ENCODE assay signal across 14 cellular contexts in genomic region chr5:124724357-124725039, GRCh38. TPM values are rescaled to one million over a fixed set of nuclear protein-coding genes. Genes with fewer than 3 reads are reported as not detected.
A peak's percentile ranks its signal among the peaks of the same experiment; 100 is the strongest.
DNase-seq lines count a peak whose midpoint lies in the region; ATAC-seq and TF ChIP-seq lines count a peak whose summit lies in the region.
"Had no signal": no experiment of that assay in that cellular context is flagged by ENCODE, and none has a peak within 500 bp of the region (broad histone marks: within the 10 kb centered on the region; RNA-seq: fewer than 3 reads in every experiment).

No MANE protein-coding gene starts in this region.

- H3K27me3 Mint-ChIP-seq in endodermal cell (ENCODE audit: insufficient read depth) = no peaks in the 10 kb centered on the region
- H3K27me3 Mint-ChIP-seq in stimulated activated naive CD8-positive, alpha-beta T cell treated with anti-CD3 and anti-CD28 coated beads, Interleukin-15, amount 100 ng/mL, for 72 hours = peaks cover under 1% of the 10 kb centered on the region
- H3K27me3 Mint-ChIP-seq in activated T-cell treated with anti-CD3 and anti-CD28 coated beads, Interleukin-2, amount 50 U/mL, for 24 hours = peaks cover 2% of the 10 kb centered on the region

- H3K36me3 Mint-ChIP-seq in endodermal cell (ENCODE audit: low read depth) = peaks cover 20% of the 10 kb centered on the region
- no peaks in the 10 kb centered on the region for H3K36me3 Mint-ChIP-seq in activated T-cell treated with anti-CD3 and anti-CD28 coated beads, Interleukin-2, amount 50 U/mL, for 24 hours (ENCODE audit: low read depth)

- peaks cover 21% of the 10 kb centered on the region for H3K4me1 ChIP-seq in endodermal cell (ENCODE audit: control insufficient read depth, insufficient read depth, low read length)

- 91 to 92% methylated on average over 4 to 6 of the region's 6 CpGs for WGBS in endodermal cell (ENCODE audit: insufficient coverage in 1 of 2, insufficient read length in 1 of 2), 2 experiments

- H3K9ac ChIP-seq in endodermal cell (ENCODE audit: extremely low read depth, low read length, poor library complexity, severe bottlenecking) = no peak overlapping the region

- no peaks in the 10 kb centered on the region for H3K27me3 ChIP-seq in endodermal cell (ENCODE audit: control insufficient read depth, insufficient read depth, low read length, poor library complexity, severe bottlenecking)

- H3K4me3 Mint-ChIP-seq in endodermal cell = no peak overlapping the region
- H3K4me3 Mint-ChIP-seq in stimulated activated naive CD8-positive, alpha-beta T cell treated with anti-CD3 and anti-CD28 coated beads, Interleukin-15, amount 100 ng/mL, for 72 hours = no peak overlapping the region
- H3K4me3 Mint-ChIP-seq in activated T-cell treated with anti-CD3 and anti-CD28 coated beads, Interleukin-2, amount 50 U/mL, for 24 hours = no peak overlapping the region

- no peaks in the 10 kb centered on the region for H3K9me3 Mint-ChIP-seq in endodermal cell
- no peaks in the 10 kb centered on the region for H3K9me3 Mint-ChIP-seq in stimulated activated naive CD8-positive, alpha-beta T cell treated with anti-CD3 and anti-CD28 coated beads, Interleukin-15, amount 100 ng/mL, for 72 hours
- H3K9me3 Mint-ChIP-seq in activated T-cell treated with anti-CD3 and anti-CD28 coated beads, Interleukin-2, amount 50 U/mL, for 24 hours = no peaks in the 10 kb centered on the region

- H3K4me3 ChIP-seq in endodermal cell (ENCODE audit: low read length) = no peak overlapping the region

- H3K36me3 ChIP-seq in endodermal cell (ENCODE audit: control insufficient read depth, insufficient read depth, low read length) = peaks cover 17% of the 10 kb centered on the region

- H3K27ac Mint-ChIP-seq in endodermal cell = peak overlapping the region; percentile 67
- H3K27ac Mint-ChIP-seq in stimulated activated naive CD8-positive, alpha-beta T cell treated with anti-CD3 and anti-CD28 coated beads, Interleukin-15, amount 100 ng/mL, for 72 hours = no peak overlapping the region
- no peak overlapping the region for H3K27ac Mint-ChIP-seq in activated T-cell treated with anti-CD3 and anti-CD28 coated beads, Interleukin-2, amount 50 U/mL, for 24 hours

- peak; percentile 36 for DNase-seq in GM13977 (ENCODE audit: low spot score)
- DNase-seq in endodermal cell = peak; percentile 10
- DNase-seq in stimulated activated naive CD8-positive, alpha-beta T cell treated with anti-CD3 and anti-CD28 coated beads, Interleukin-15, amount 100 ng/mL, for 72 hours = no peak
- DNase-seq in OCI-M2 (lab: John Stamatoyannopoulos, UW; ENCODE audit: unreplicated experiment) = no peak
- no peak for DNase-seq in stimulated activated CD4-positive, alpha-beta T cell treated with anti-CD3 and anti-CD28 coated beads, Interleukin-12 subunit alpha, Interleukin-12 subunit beta, amount 100 ng/mL, for 4 hours
- no peak for DNase-seq in activated T-cell treated with anti-CD3 and anti-CD28 coated beads, Interleukin-2, amount 50 U/mL, for 24 hours
- DNase-seq: activated effector memory CD4-positive, alpha-beta T cell treated with Interleukin-2 at 50 U/mL for 16 hours; C1 segment of cervical spinal cord; Kasumi-1; midbrain; Right ventricle myocardium superior had no signal

- no peaks in the 10 kb centered on the region for H3K9me3 ChIP-seq in endodermal cell (ENCODE audit: control insufficient read depth, low read length)

- ATAC-seq in GM21526 (IDR thresholded peaks at IDR 0.05; ENCODE audit: low FRiP score, unreplicated experiment) (peak; percentile 45), HG03159 (IDR thresholded peaks at IDR 0.05; ENCODE audit: unreplicated experiment) (peak; percentile 23)
- ATAC-seq in stimulated activated naive CD8-positive, alpha-beta T cell treated with anti-CD3 and anti-CD28 coated beads, Interleukin-15, amount 100 ng/mL, for 72 hours = no peak
- ATAC-seq: esophagus mucosa had no signal

- peaks cover 60% of the 10 kb centered on the region for H3K4me1 Mint-ChIP-seq in endodermal cell
- H3K4me1 Mint-ChIP-seq in stimulated activated naive CD8-positive, alpha-beta T cell treated with anti-CD3 and anti-CD28 coated beads, Interleukin-15, amount 100 ng/mL, for 72 hours = no peaks in the 10 kb centered on the region
- no peaks in the 10 kb centered on the region for H3K4me1 Mint-ChIP-seq in activated T-cell treated with anti-CD3 and anti-CD28 coated beads, Interleukin-2, amount 50 U/mL, for 24 hours (ENCODE audit: low read depth)

- no peak overlapping the region for H3K27ac ChIP-seq in endodermal cell (ENCODE audit: low read depth, low read length)

- TF ChIP-seq CTCF in GM13977 (IDR thresholded peaks at IDR 0.05; ENCODE audit: extremely low read depth, insufficient read depth, missing control alignments) (no peak), endodermal cell (conservative IDR thresholded peaks at IDR 0.05) (no peak)

- in situ Hi-C loops in GM13977 (cut with MboI; ENCODE audit: low pct_unique_long_range_greater_than_20kb, low sequenced_read_pairs, unreplicated experiment) = loop anchor here (25.0 kb wide), 1 partner anchor 688 kb away; no protein-coding TSS in a partner anchor

RNA-seq across cellular contexts. Expression of gene ZNF608, which starts 21.9 kb away (rescaled TPM):
- 100 to 1,000 TPM; 138 to 140 TPM for total RNA-seq in endodermal cell
- 85.1 TPM for polyA plus RNA-seq in endodermal cell (2013, experiment 1 of 2)
- polyA plus RNA-seq in endodermal cell (2013, experiment 2 of 2) = 84.0 TPM

Comparison
In these comparisons a context has a peak if more than half of its experiments do, and no peak if none do; other contexts are left out.
1. DNase-seq: peak in GM13977 (single experiment) and endodermal cell (single experiment); none in stimulated activated naive CD8-positive, alpha-beta T cell treated with anti-CD3 and anti-CD28 coated beads, Interleukin-15, amount 100 ng/mL, for 72 hours (0 of 2), OCI-M2 (single experiment), stimulated activated CD4-positive, alpha-beta T cell treated with anti-CD3 and anti-CD28 coated beads, Interleukin-12 subunit alpha, Interleukin-12 subunit beta, amount 100 ng/mL, for 4 hours (single experiment) and activated T-cell treated with anti-CD3 and anti-CD28 coated beads, Interleukin-2, amount 50 U/mL, for 24 hours (single experiment).